Comparison of ENCODE assay signal across 8 cellular contexts in genomic region chr7:27662490-27663205, GRCh38. TPM values are rescaled to one million over a fixed set of nuclear protein-coding genes. Genes with fewer than 3 reads are reported as not detected.
DNase-seq lines count a peak whose midpoint lies in the region; ATAC-seq lines count a peak whose summit lies in the region.

Gene HIBADH (minus strand): TSS chr7:27662883. CDS start chr7:27662788, 95 bp downstream.

- DNase-seq in C1 segment of cervical spinal cord (lab: John Stamatoyannopoulos, UW) (peak; percentile 70 to 99 (median 97)), NCI-H748 (lab: John Stamatoyannopoulos, UW; ENCODE audit: unreplicated experiment) (peak; percentile 100), cortex of kidney (lab: John Stamatoyannopoulos, UW) (peak; percentile 98), left colon (peak; percentile 97 to 100)
- peak; percentile 92 for DNase-seq in activated CD4-positive, alpha-beta T cell treated with anti-CD3 and anti-CD28 coated beads, Interleukin-2, amount 50 U/mL, for 1 hour
- peak; percentile 93 for DNase-seq in stimulated activated CD4-positive, alpha-beta T cell treated with anti-CD3 and anti-CD28 coated beads, Interleukin-1b, Interleukin-23, amount 100 ng/mL, for 48 hours

- ATAC-seq in GM19351 (IDR thresholded peaks at IDR 0.05; ENCODE audit: unreplicated experiment) = peak; percentile 99
- peak; percentile 99 for ATAC-seq in HG03521 (IDR thresholded peaks at IDR 0.05; ENCODE audit: unreplicated experiment)
- ATAC-seq in left colon = peak; percentile 95

- intact Hi-C loops in left colon (cut with DNase I, micrococcal nuclease) = loop anchor here in 1 of 2 donors (5.0 kb wide), 1 partner anchor 80 kb away; the partner anchor contains the start of gene TAX1BP1

RNA-seq across cellular contexts. Expression of gene HIBADH, which starts in this region (rescaled TPM):
- 10 to 100 TPM; 25.4 to 38.6 TPM for total RNA-seq in left colon

Comparison
In these comparisons a context has a peak if more than half of its experiments do, and no peak if none do; other contexts are left out.
1. Peak in every context shown above with its lines: DNase-seq and ATAC-seq.